Comparison of ENCODE assay signal across 3 cellular contexts in the genomic region with DNA sequence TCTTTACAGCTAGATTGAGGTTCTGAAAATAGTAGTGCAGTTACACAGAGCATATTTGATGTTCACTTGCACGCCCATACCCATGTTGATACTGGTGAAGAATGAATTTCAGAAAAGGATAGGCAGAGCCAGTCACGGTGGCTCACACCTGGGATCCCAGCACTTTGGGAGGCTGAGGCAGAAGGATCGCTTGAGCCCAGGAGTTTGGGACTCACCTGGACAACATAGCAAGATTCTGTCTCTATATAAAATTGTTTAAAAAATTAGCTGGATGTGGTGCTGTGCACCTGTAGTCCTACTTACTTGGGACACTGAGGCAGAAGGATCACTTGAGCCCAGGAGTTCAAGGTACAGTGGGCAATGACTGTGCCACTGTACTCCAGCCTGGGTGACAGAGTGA.
"Had no signal": no experiment of that assay in that cellular context is flagged by ENCODE, and none has a peak within 500 bp of the region (broad histone marks: within the 10 kb centered on the region; RNA-seq: fewer than 3 reads in every experiment).

No MANE protein-coding gene starts in this region.

- H3K4me3 Mint-ChIP-seq: IgD-negative memory B cell had no signal

- H3K36me3 Mint-ChIP-seq: IgD-negative memory B cell had no signal

- H3K4me3 ChIP-seq: K562 had no signal

- H3K27ac ChIP-seq: HL-60 had no signal

- H3K27me3 Mint-ChIP-seq: IgD-negative memory B cell had no signal
